ENCODE assay signal across 19 cellular contexts in the genomic region with DNA sequence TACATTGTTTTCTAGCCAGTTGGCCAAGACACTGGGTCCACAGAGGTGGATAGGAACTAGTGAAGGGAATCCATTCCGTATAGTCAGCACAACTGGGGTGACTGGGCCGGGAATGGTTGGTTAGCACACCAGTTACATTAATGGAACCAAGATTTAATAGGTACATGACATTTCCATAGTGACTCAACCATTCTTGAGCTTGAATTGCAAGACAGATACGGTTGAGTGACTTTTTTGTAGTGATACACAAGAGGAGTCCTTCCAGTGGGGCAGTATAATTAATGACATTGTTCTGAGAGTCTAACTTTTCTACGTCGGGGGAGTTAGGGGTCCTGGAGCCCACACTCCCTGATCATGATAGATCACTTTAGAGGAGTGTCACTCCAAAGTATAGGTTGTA.
A peak's percentile ranks its signal among the peaks of the same experiment; 100 is the strongest.
DNase-seq lines count a peak whose midpoint lies in the region; ATAC-seq and TF ChIP-seq lines count a peak whose summit lies in the region.
"Had no signal": no experiment of that assay in that cellular context is flagged by ENCODE, and none has a peak within 500 bp of the region (broad histone marks: within the 10 kb centered on the region; RNA-seq: fewer than 3 reads in every experiment).

No MANE protein-coding gene starts in this region.

- POLR2A ChIA-PET in OCI-LY7 (lab: Charles Lee): no interaction called here

- H3K4me3 ChIP-seq in foreskin fibroblast (ENCODE audit: low read depth in 1 of 2, low read length in 2 of 2): no peak overlapping the region
- H3K4me3 ChIP-seq in OCI-LY7 (ENCODE audit: low read depth, low read length, poor library complexity, severe bottlenecking): no peak overlapping the region
- H3K4me3 ChIP-seq: A549 had no signal

- no peak overlapping the region for H2AFZ ChIP-seq in OCI-LY7 (ENCODE audit: low read length)

- no peaks in the 10 kb centered on the region for H3K36me3 ChIP-seq in OCI-LY7 (ENCODE audit: insufficient read depth, low read length)

- H3K9me2 ChIP-seq in OCI-LY7 (ENCODE audit: insufficient read depth, low read length): no peaks in the 10 kb centered on the region

- no peaks in the 10 kb centered on the region for H4K20me1 ChIP-seq in OCI-LY7 (ENCODE audit: insufficient read depth, low read length)

- no peaks in the 10 kb centered on the region for H3K79me2 ChIP-seq in OCI-LY7 (ENCODE audit: insufficient read depth, low read depth, low read length)

- CTCF ChIA-PET in OCI-LY7 (lab: Charles Lee; ENCODE audit: unreplicated experiment): no interaction called here

- no peak for ATAC-seq in foreskin keratinocyte
- ATAC-seq: A549, HCT116 had no signal

- intact Hi-C loops in OCI-LY7 (cut with micrococcal nuclease; ENCODE audit: unreplicated experiment): no loop called here

- peak; percentile 46 for DNase-seq in NCI-H510A treated with DMSO at 0.1 percent for 48 hours (lab: John Stamatoyannopoulos, UW)
- no peak for DNase-seq in NCI-H510A (lab: John Stamatoyannopoulos, UW)
- DNase-seq in glomerular visceral epithelial cell (ENCODE audit: extremely low spot score): peak; percentile 21
- DNase-seq in left kidney (ENCODE audit: low read depth, low spot score): peak; percentile 81
- no peak for DNase-seq in foreskin fibroblast
- no peak for DNase-seq in OCI-LY7 (ENCODE audit: low spot score)
- DNase-seq in foreskin keratinocyte: no peak
- DNase-seq: AML-193; Calu3; CD4-positive, alpha-beta memory T cell; DMS79 treated with DMSO at 0.1 percent for 48 hours; GF-D8; GOT3; H7; IMR-90 had no signal

- H3K9me3 ChIP-seq in OCI-LY7 (ENCODE audit: low read length): no peaks in the 10 kb centered on the region
- H3K9me3 ChIP-seq: A549 had no signal

- no peak overlapping the region for H3K4me2 ChIP-seq in OCI-LY7 (ENCODE audit: low read length)
- H3K4me2 ChIP-seq: A549 had no signal

- H3K27ac ChIP-seq in OCI-LY7 (ENCODE audit: low read depth, low read length, poor library complexity, severe bottlenecking): no peak overlapping the region
- H3K27ac ChIP-seq in foreskin keratinocyte: no peak overlapping the region
- H3K27ac ChIP-seq: 22Rv1, A549, C4-2B had no signal

- no peaks in the 10 kb centered on the region for H3K4me1 ChIP-seq in OCI-LY7 (ENCODE audit: insufficient read depth, low read length, poor library complexity, severe bottlenecking)
- H3K4me1 ChIP-seq in foreskin keratinocyte: no peaks in the 10 kb centered on the region
- H3K4me1 ChIP-seq: A549 had no signal

- TF ChIP-seq CTCF in foreskin fibroblast (IDR thresholded peaks at IDR 0.05; ENCODE audit: low read depth, low read length) (no peak), OCI-LY7 (conservative IDR thresholded peaks at IDR 0.05; ENCODE audit: low read length) (no peak), foreskin keratinocyte (conservative IDR thresholded peaks at IDR 0.05) (no peak)

- H3K27me3 ChIP-seq in foreskin keratinocyte: peaks cover 46% of the 10 kb centered on the region

- BruUV-seq in OCI-LY7 (replicated peaks; lab: Mats Ljungman, UMichigan): no TSS peak

Comparison
In these comparisons a context has a peak if more than half of its experiments do, and no peak if none do; other contexts are left out.
1. DNase-seq: peak in NCI-H510A treated with DMSO at 0.1 percent for 48 hours (single experiment), glomerular visceral epithelial cell (single experiment) and left kidney (single experiment); none in NCI-H510A (single experiment), foreskin fibroblast (0 of 2), OCI-LY7 (single experiment) and foreskin keratinocyte (0 of 2).